ENCODE assay signal across 1 cellular context in the genomic region with DNA sequence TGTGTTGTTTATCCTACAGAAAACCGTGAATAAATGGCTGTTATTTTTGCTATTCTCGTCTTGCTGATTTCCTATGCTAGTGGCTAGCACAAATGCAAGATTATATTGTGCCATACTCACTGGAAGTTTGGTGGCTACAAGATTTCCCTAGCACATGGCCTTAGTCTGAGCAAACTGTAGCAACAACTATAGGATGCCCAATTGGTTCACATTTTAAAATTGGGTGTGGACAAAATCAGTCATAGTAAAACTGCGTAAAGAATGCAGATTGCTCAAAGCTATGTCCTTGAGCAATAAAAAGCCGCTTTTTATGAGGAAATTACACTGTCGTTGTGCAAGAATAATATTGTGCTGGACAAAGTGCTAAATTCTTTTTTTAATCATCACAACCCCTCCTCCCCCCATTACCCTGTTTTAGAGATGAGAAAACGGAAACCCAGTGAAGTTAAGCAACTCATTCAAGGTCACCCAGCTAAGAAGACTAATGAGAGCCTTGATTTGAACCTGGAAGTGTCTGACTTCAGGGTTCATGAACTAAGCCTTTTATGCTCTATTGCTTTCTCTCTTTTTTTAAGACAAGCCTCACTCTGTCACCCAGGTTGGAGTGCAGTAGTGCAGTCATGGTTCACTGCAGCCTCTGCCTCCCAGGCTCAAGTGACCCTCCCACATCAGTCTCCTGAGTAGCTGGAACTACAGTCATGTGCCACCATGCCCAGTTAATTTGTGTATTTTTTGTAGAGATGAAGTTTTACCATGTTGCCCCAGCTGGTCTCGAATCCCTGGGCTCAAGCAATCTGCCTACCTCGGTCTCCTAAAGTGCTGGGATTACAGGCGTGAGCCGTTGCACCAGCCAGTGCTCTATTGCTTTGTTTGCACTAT.
TF ChIP-seq lines count a peak whose summit lies in the region.

No MANE protein-coding gene starts in this region.

TF ChIP-seq in SK-N-SH, 30 proteins besides CTCF, POLR2A, EP300 and RAD21:
- TF ChIP-seq, protein P1, sequence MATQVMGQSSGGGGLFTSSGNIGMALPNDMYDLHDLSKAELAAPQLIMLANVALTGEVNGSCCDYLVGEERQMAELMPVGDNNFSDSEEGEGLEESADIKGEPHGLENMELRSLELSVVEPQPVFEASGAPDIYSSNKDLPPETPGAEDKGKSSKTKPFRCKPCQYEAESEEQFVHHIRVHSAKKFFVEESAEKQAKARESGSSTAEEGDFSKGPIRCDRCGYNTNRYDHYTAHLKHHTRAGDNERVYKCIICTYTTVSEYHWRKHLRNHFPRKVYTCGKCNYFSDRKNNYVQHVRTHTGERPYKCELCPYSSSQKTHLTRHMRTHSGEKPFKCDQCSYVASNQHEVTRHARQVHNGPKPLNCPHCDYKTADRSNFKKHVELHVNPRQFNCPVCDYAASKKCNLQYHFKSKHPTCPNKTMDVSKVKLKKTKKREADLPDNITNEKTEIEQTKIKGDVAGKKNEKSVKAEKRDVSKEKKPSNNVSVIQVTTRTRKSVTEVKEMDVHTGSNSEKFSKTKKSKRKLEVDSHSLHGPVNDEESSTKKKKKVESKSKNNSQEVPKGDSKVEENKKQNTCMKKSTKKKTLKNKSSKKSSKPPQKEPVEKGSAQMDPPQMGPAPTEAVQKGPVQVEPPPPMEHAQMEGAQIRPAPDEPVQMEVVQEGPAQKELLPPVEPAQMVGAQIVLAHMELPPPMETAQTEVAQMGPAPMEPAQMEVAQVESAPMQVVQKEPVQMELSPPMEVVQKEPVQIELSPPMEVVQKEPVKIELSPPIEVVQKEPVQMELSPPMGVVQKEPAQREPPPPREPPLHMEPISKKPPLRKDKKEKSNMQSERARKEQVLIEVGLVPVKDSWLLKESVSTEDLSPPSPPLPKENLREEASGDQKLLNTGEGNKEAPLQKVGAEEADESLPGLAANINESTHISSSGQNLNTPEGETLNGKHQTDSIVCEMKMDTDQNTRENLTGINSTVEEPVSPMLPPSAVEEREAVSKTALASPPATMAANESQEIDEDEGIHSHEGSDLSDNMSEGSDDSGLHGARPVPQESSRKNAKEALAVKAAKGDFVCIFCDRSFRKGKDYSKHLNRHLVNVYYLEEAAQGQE (IDR thresholded peaks at IDR 0.05; ENCODE audit: low read depth, low read length) = no peak
- TF ChIP-seq FOSL2 (IDR thresholded peaks at IDR 0.05; ENCODE audit: borderline replicate concordance, low read depth) (no peak), MXI1 (IDR thresholded peaks at IDR 0.05; ENCODE audit: low read depth, low read length) (no peak), FOXJ3 (CRISPR knock-in tag; IDR thresholded peaks at IDR 0.05) (no peak), MEF2A (IDR thresholded peaks at IDR 0.05; ENCODE audit: borderline replicate concordance, low read depth) (no peak), RFX5 (IDR thresholded peaks at IDR 0.05; ENCODE audit: low read length) (no peak), YY1 (IDR thresholded peaks at IDR 0.05; ENCODE audit: low read depth) (no peak), JUND (IDR thresholded peaks at IDR 0.05) (no peak), EZH2phosphoT487 (IDR thresholded peaks at IDR 0.05; ENCODE audit: borderline replicate concordance, low read depth) (no peak)
- TF ChIP-seq, protein P2, sequence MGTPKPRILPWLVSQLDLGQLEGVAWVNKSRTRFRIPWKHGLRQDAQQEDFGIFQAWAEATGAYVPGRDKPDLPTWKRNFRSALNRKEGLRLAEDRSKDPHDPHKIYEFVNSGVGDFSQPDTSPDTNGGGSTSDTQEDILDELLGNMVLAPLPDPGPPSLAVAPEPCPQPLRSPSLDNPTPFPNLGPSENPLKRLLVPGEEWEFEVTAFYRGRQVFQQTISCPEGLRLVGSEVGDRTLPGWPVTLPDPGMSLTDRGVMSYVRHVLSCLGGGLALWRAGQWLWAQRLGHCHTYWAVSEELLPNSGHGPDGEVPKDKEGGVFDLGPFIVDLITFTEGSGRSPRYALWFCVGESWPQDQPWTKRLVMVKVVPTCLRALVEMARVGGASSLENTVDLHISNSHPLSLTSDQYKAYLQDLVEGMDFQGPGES (IDR thresholded peaks at IDR 0.05; ENCODE audit: low read depth, low read length) = no peak
- TF ChIP-seq, protein P3, sequence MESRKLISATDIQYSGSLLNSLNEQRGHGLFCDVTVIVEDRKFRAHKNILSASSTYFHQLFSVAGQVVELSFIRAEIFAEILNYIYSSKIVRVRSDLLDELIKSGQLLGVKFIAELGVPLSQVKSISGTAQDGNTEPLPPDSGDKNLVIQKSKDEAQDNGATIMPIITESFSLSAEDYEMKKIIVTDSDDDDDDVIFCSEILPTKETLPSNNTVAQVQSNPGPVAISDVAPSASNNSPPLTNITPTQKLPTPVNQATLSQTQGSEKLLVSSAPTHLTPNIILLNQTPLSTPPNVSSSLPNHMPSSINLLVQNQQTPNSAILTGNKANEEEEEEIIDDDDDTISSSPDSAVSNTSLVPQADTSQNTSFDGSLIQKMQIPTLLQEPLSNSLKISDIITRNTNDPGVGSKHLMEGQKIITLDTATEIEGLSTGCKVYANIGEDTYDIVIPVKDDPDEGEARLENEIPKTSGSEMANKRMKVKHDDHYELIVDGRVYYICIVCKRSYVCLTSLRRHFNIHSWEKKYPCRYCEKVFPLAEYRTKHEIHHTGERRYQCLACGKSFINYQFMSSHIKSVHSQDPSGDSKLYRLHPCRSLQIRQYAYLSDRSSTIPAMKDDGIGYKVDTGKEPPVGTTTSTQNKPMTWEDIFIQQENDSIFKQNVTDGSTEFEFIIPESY (IDR thresholded peaks at IDR 0.05; ENCODE audit: borderline replicate concordance, low read depth) = no peak
- TF ChIP-seq, protein P4, sequence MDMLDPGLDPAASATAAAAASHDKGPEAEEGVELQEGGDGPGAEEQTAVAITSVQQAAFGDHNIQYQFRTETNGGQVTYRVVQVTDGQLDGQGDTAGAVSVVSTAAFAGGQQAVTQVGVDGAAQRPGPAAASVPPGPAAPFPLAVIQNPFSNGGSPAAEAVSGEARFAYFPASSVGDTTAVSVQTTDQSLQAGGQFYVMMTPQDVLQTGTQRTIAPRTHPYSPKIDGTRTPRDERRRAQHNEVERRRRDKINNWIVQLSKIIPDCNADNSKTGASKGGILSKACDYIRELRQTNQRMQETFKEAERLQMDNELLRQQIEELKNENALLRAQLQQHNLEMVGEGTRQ (IDR thresholded peaks at IDR 0.05; ENCODE audit: borderline replicate concordance, low read depth, low read length) = no peak
- TF ChIP-seq, protein P5, sequence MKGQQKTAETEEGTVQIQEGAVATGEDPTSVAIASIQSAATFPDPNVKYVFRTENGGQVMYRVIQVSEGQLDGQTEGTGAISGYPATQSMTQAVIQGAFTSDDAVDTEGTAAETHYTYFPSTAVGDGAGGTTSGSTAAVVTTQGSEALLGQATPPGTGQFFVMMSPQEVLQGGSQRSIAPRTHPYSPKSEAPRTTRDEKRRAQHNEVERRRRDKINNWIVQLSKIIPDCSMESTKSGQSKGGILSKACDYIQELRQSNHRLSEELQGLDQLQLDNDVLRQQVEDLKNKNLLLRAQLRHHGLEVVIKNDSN (IDR thresholded peaks at IDR 0.05; ENCODE audit: borderline replicate concordance, low read depth) = no peak
- TF ChIP-seq, protein P6, sequence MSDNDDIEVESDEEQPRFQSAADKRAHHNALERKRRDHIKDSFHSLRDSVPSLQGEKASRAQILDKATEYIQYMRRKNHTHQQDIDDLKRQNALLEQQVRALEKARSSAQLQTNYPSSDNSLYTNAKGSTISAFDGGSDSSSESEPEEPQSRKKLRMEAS (IDR thresholded peaks at IDR 0.05; ENCODE audit: low read depth) = no peak
TF ChIP-seq in SK-N-SH: peak in this region for 0.
